Comparison of ENCODE assay signal across 15 cellular contexts in the genomic region with DNA sequence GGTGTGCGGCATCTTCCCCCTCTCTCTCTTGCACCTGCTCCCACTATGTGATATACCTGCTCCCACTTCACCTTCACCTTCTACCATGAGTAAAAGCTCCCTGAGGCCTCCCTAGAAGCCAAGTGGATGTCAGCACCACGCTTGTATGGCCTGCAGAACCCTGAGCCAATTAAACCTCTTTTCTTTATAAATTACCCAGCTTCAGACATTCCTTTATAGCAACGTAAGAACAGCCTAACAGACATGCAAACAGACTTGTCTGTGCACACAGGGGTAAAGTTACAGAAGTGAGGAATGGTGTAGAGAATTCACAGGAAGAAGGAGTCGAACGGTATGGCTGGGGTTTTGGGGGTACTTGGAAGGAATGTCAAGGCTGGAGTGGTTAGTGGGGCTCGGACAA. TPM values are rescaled to one million over a fixed set of nuclear protein-coding genes. Genes with fewer than 3 reads are reported as not detected.
DNase-seq lines count a peak whose midpoint lies in the region; ATAC-seq, FAIRE-seq and TF ChIP-seq lines count a peak whose summit lies in the region.
"Had no signal": no experiment of that assay in that cellular context is flagged by ENCODE, and none has a peak within 500 bp of the region (broad histone marks: within the 10 kb centered on the region; RNA-seq: fewer than 3 reads in every experiment).

No MANE protein-coding gene starts in this region.

- H4K8ac ChIP-seq in trophoblast cell (ENCODE audit: low read depth, low read length) = no peak overlapping the region

- WGBS in trophoblast cell (ENCODE audit: extremely low coverage, insufficient coverage, insufficient read length) = no CpG with 5 or more reads among the region's 6 CpGs

- H3K14ac ChIP-seq in trophoblast cell (ENCODE audit: low read length) = peak overlapping the region; percentile 62

- peak overlapping the region; percentile 39 for H3K27ac ChIP-seq in trophoblast cell (ENCODE audit: low read depth, low read length)

- H3K18ac ChIP-seq in trophoblast cell (ENCODE audit: low read length) = no peak overlapping the region

- peak overlapping the region; percentile 26 for H2AK5ac ChIP-seq in trophoblast cell (ENCODE audit: low read length)

- no peak overlapping the region for H4K12ac ChIP-seq in trophoblast cell (ENCODE audit: low read depth, low read length)

- H3K36me3 ChIP-seq in bronchial epithelial cell (ENCODE audit: control insufficient read depth, insufficient read depth, low read length) (no peaks in the 10 kb centered on the region), trophoblast cell (ENCODE audit: control insufficient read depth in 1 of 2, insufficient read depth in 2 of 2, low read length in 2 of 2) (no peaks in the 10 kb centered on the region)

- no peaks in the 10 kb centered on the region for H3K79me2 ChIP-seq in trophoblast cell (ENCODE audit: control insufficient read depth, insufficient read depth, low read length, poor library complexity)

- peaks cover 1% of the 10 kb centered on the region for H3K9me3 ChIP-seq in trophoblast cell (ENCODE audit: insufficient read depth, low read depth, low read length)

- H3K9ac ChIP-seq in trophoblast cell (ENCODE audit: low read length) = no peak overlapping the region

- no peak overlapping the region for H2BK5ac ChIP-seq in trophoblast cell (ENCODE audit: low read depth, low read length, poor library complexity)

- H3K23ac ChIP-seq in trophoblast cell (ENCODE audit: low read length) = no peak overlapping the region

- peaks cover 17 to 30% of the 10 kb centered on the region in 2 experiments for H3K4me1 ChIP-seq in trophoblast cell (ENCODE audit: control insufficient read depth in 1 of 2, insufficient read depth in 2 of 2, low read length in 2 of 2)

- TF ChIP-seq CTCF in bronchial epithelial cell (IDR thresholded peaks at IDR 0.05; ENCODE audit: insufficient read depth, low read length, severe bottlenecking) = no peak

- no peak for ATAC-seq in GM18858 (IDR thresholded peaks at IDR 0.05; ENCODE audit: unreplicated experiment)
- ATAC-seq: GM12878 had no signal

- peak overlapping the region; percentile 83 for H4K91ac ChIP-seq in trophoblast cell (ENCODE audit: low read depth, low read length)

- H3K4me2 ChIP-seq in trophoblast cell (ENCODE audit: low read length) = no peak overlapping the region

- no peak overlapping the region for H2AFZ ChIP-seq in trophoblast cell (ENCODE audit: insufficient read depth, low read length, poor library complexity)

- peaks cover 23% of the 10 kb centered on the region for H3K79me1 ChIP-seq in trophoblast cell (ENCODE audit: low read length)

- peak overlapping the region; percentile 76 for H3K4ac ChIP-seq in trophoblast cell (ENCODE audit: low read depth, low read length)

- FAIRE-seq in HTR-8/SVneo (lab: Jason Lieb, UNC) (peak; percentile 59), bronchial epithelial cell (lab: Jason Lieb, UNC) (no peak)
- FAIRE-seq: A204.1, GM12878 had no signal

- H3K4me3 ChIP-seq in bronchial epithelial cell (ENCODE audit: low read depth, low read length) = no peak overlapping the region
- no peak overlapping the region for H3K4me3 ChIP-seq in trophoblast cell (ENCODE audit: low read depth, low read length)
- H3K4me3 ChIP-seq: GM12878 had no signal

- peak overlapping the region; percentile 82 for H2BK120ac ChIP-seq in trophoblast cell (ENCODE audit: insufficient read depth, low read length, poor library complexity)

- DNase-seq in HTR-8/SVneo (ENCODE audit: insufficient read length, low spot score) (no peak), bronchial epithelial cell (ENCODE audit: low read depth) (peak; percentile 17), left kidney (ENCODE audit: low read depth, low spot score) (peak; percentile 33), trophoblast cell (peak in 1 of 2 donors; percentile 66), AML-193 (lab: John Stamatoyannopoulos, UW) (no peak), C1 segment of cervical spinal cord (lab: John Stamatoyannopoulos, UW) (no peak)
- DNase-seq: DMS79 treated with DMSO at 0.1 percent for 48 hours, NCI-H1105 treated with DMSO at 0.1 percent for 48 hours, NCI-H2029 treated with DMSO at 0.1 percent for 48 hours, NCI-H524 treated with DMSO at 0.1 percent for 48 hours, SHP77 had no signal

- H3K27me3 ChIP-seq in bronchial epithelial cell (ENCODE audit: control insufficient read depth, insufficient read depth, low read length) (no peaks in the 10 kb centered on the region), trophoblast cell (ENCODE audit: insufficient read depth, low read length) (no peaks in the 10 kb centered on the region)

- peak overlapping the region; percentile 87 for H2BK12ac ChIP-seq in trophoblast cell (ENCODE audit: low read length)

RNA-seq across cellular contexts. Expression of a gene that starts 14.8 kb away (rescaled TPM):
- total RNA-seq in bronchial epithelial cell = 0.51 and 5.5 TPM in 2 replicates
- 330 and 332 TPM in 2 replicates for polyA plus RNA-seq in trophoblast cell (2013)
- total RNA-seq: OCI-LY7 had no signal

Comparison
In these comparisons a context has a peak if more than half of its experiments do, and no peak if none do; other contexts are left out.
1. DNase-seq: peak in bronchial epithelial cell (single experiment) and left kidney (single experiment); none in HTR-8/SVneo (single experiment), AML-193 (0 of 2) and C1 segment of cervical spinal cord (0 of 14).